ENCODE assay signal across 7 cellular contexts in the genomic region with DNA sequence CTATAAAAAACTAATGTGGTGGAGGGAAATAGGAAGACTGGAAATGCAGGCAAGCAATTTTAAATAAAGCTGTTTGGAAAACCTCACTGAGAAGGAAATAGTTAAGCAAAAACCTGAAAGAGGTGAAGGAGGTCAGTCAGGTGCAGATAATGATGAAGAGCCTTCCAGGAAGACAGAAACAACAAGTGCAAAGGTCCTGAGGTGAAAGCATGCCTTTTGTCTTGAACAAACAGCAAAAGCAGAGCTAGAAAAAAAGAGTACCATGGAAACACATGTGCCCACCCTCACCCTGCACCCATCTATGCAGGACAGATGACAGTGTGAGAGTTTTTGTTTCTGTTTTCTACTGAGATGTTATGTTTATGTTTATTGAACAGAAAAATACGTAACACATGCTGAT.
"Had no signal": no experiment of that assay in that cellular context is flagged by ENCODE, and none has a peak within 500 bp of the region (broad histone marks: within the 10 kb centered on the region; RNA-seq: fewer than 3 reads in every experiment).

No MANE protein-coding gene starts in this region.

- H2AFZ ChIP-seq: GM23338 had no signal

- DNase-seq: H9, HCEC 1CT, HFFc6, IMR-90 had no signal

- H3K9me3 Mint-ChIP-seq: GM23338, H9, HFFc6 had no signal

- H3K4me3 ChIP-seq: GM23338, K562 had no signal

- H3K27ac ChIP-seq: HL-60 had no signal

- H3K4me2 ChIP-seq: GM23338 had no signal

- H3K27ac Mint-ChIP-seq: GM23338, H9, HFFc6 had no signal

- H3K4me3 Mint-ChIP-seq: GM23338, H9, HFFc6 had no signal
